ENCODE assay signal across 12 cellular contexts in the genomic region with DNA sequence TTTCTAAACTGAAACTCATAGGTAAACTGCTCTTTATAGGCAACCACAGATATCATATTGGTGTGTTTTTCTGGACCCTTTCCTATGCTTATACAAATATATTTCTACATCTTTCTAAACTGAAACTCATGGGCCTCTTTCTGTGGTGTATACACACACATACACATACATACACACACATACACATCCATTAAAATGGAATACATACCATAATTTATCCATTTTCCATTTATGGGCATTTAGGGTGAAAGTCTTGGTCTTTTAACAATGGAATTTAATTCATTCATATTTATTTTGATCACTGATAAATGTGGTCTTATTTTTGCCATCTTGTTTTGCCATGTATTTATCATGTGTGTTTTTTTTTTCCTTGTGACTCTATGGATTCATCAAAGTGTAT. TPM values are rescaled to one million over a fixed set of nuclear protein-coding genes. Genes with fewer than 3 reads are reported as not detected.
DNase-seq lines count a peak whose midpoint lies in the region; ATAC-seq and TF ChIP-seq lines count a peak whose summit lies in the region.
"Had no signal": no experiment of that assay in that cellular context is flagged by ENCODE, and none has a peak within 500 bp of the region (broad histone marks: within the 10 kb centered on the region; RNA-seq: fewer than 3 reads in every experiment).

No MANE protein-coding gene starts in this region.

- H3K4me3 ChIP-seq in PC-9 (no peak overlapping the region), spleen (peak overlapping the region in 1 of 8 donors; percentile 74), endodermal cell (ENCODE audit: low read length) (no peak overlapping the region), breast epithelium (no peak overlapping the region)
- H3K4me3 ChIP-seq: testis had no signal

- H3K4me3 Mint-ChIP-seq in T-helper 1 cell treated with Interleukin-12 subunit alpha and Interleukin-12 subunit beta and Interleukin-4 antibody, amounts not matched to agents 30 μg/mL and 1 μg/mL, for 36 hours = peak overlapping the region; percentile 99
- peak overlapping the region; percentile 87 to 91 for H3K4me3 Mint-ChIP-seq in effector memory CD8-positive, alpha-beta T cell
- no peak overlapping the region for H3K4me3 Mint-ChIP-seq in endodermal cell

- 0 out of 2 replicates have a peak, but pooled peaks cover 7% of the 10 kb centered on the region for H3K79me2 ChIP-seq in PC-9 (ENCODE audit: low read depth)

- H3K27ac Mint-ChIP-seq in T-helper 1 cell treated with Interleukin-12 subunit alpha and Interleukin-12 subunit beta and Interleukin-4 antibody, amounts not matched to agents 30 μg/mL and 1 μg/mL, for 36 hours = peak overlapping the region; percentile 99
- peak overlapping the region; percentile 95 to 96 for H3K27ac Mint-ChIP-seq in effector memory CD8-positive, alpha-beta T cell
- H3K27ac Mint-ChIP-seq in endodermal cell = no peak overlapping the region

- H3K36me3 Mint-ChIP-seq in T-helper 1 cell treated with Interleukin-12 subunit alpha and Interleukin-12 subunit beta and Interleukin-4 antibody, amounts not matched to agents 30 μg/mL and 1 μg/mL, for 36 hours (ENCODE audit: low read depth) = peaks cover 45% of the 10 kb centered on the region
- H3K36me3 Mint-ChIP-seq in effector memory CD8-positive, alpha-beta T cell (ENCODE audit: insufficient read depth) = peaks cover 37% of the 10 kb centered on the region
- H3K36me3 Mint-ChIP-seq in endodermal cell (ENCODE audit: low read depth) = no peaks in the 10 kb centered on the region

- POLR2A ChIA-PET in PC-9 (lab: Charles Lee; ENCODE audit: unreplicated experiment) = interaction anchor here (0.6 kb wide), 1 partner anchor 52 kb away, joined by 4 read pairs; no protein-coding TSS in a partner anchor

- no peak for TF ChIP-seq CTCF in PC-9 (conservative IDR thresholded peaks at IDR 0.05)
- no peak for TF ChIP-seq CTCF in spleen (IDR thresholded peaks at IDR 0.05 in 8 of 11, conservative IDR thresholded peaks at IDR 0.05 in 3 of 11)
- no peak for TF ChIP-seq CTCF in endodermal cell (conservative IDR thresholded peaks at IDR 0.05)
- TF ChIP-seq CTCF in breast epithelium (IDR thresholded peaks at IDR 0.05) = no peak

- H3K4me1 ChIP-seq in PC-9 (replicated peaks; ENCODE audit: insufficient read depth) (peaks cover 80% of the 10 kb centered on the region), spleen (peaks cover 53 to 95% (median 91%) of the 10 kb centered on the region in 6 donors), endodermal cell (ENCODE audit: control insufficient read depth, insufficient read depth, low read length) (no peaks in the 10 kb centered on the region), breast epithelium (peaks cover 4 to 26% of the 10 kb centered on the region in 2 donors)

- DNase-seq in T-helper 1 cell (no peak), PC-9 (no peak), spleen (no peak), endodermal cell (no peak), breast epithelium (ENCODE audit: low spot score in 2 of 2) (no peak)
- DNase-seq in effector memory CD8-positive, alpha-beta T cell = no peak
- DNase-seq: amygdala, NCI-H1436 treated with DMSO at 0.1 percent for 48 hours, testis had no signal

- intact Hi-C loops in PC-9 (cut with micrococcal nuclease; ENCODE audit: unreplicated experiment) = loop anchor here (10.0 kb wide), 1 partner anchor 261 kb away; a partner anchor contains a TSS
- intact Hi-C loops in spleen (cut with DNase I; ENCODE audit: low total_unique reads) = loop anchor here (5.0 kb wide), 1 partner anchor 79 kb away; a partner anchor contains a TSS
- intact Hi-C loops in breast epithelium (cut with DNase I; ENCODE audit: low total_unique reads) = no loop called here

- no peaks in the 10 kb centered on the region for H3K9me2 ChIP-seq in PC-9 (ENCODE audit: insufficient read depth)

- H3K4me1 Mint-ChIP-seq in T-helper 1 cell treated with Interleukin-12 subunit alpha and Interleukin-12 subunit beta and Interleukin-4 antibody, amounts not matched to agents 30 μg/mL and 1 μg/mL, for 36 hours (ENCODE audit: low read depth) = peaks cover 54% of the 10 kb centered on the region
- peaks cover 61 to 74% of the 10 kb centered on the region in 2 donors for H3K4me1 Mint-ChIP-seq in effector memory CD8-positive, alpha-beta T cell (ENCODE audit: low read depth in 2 of 2)
- peaks cover 3% of the 10 kb centered on the region for H3K4me1 Mint-ChIP-seq in endodermal cell

- BruUV-seq in PC-9 (replicated peaks; lab: Mats Ljungman, UMichigan) = no TSS peak

- H3K27ac ChIP-seq in PC-9 (peak overlapping the region; percentile 95; the same call in 1 of the 2 replicates), spleen (peak overlapping the region; percentile 89 to 99 (median 99)), endodermal cell (ENCODE audit: low read depth, low read length) (no peak overlapping the region), breast epithelium (peak overlapping the region in 1 of 2 donors; percentile 42)
- H3K27ac ChIP-seq: 22Rv1 had no signal

- H3K9ac ChIP-seq in endodermal cell (ENCODE audit: extremely low read depth, low read length, poor library complexity, severe bottlenecking) = no peak overlapping the region

- CTCF ChIA-PET in PC-9 (lab: Charles Lee) = no interaction called here

- H3F3A ChIP-seq in PC-9 (ENCODE audit: insufficient read depth, low read depth) = peaks cover 49% of the 10 kb centered on the region

- no peaks in the 10 kb centered on the region for H3K27me3 Mint-ChIP-seq in T-helper 1 cell treated with Interleukin-12 subunit alpha and Interleukin-12 subunit beta and Interleukin-4 antibody, amounts not matched to agents 30 μg/mL and 1 μg/mL, for 36 hours (ENCODE audit: low read depth)
- no peaks in the 10 kb centered on the region for H3K27me3 Mint-ChIP-seq in effector memory CD8-positive, alpha-beta T cell
- peaks cover under 1% of the 10 kb centered on the region for H3K27me3 Mint-ChIP-seq in endodermal cell (ENCODE audit: insufficient read depth)

- TF ChIP-seq POLR2A in spleen (IDR thresholded peaks at IDR 0.05) = no peak
- no peak for TF ChIP-seq POLR2A in breast epithelium (IDR thresholded peaks at IDR 0.05)

- H3K36me3 ChIP-seq in PC-9 (ENCODE audit: low read depth) (no peaks in the 10 kb centered on the region), spleen (peaks cover 0 to 17% (median 0%) of the 10 kb centered on the region in 6 donors), endodermal cell (ENCODE audit: control insufficient read depth, insufficient read depth, low read length) (no peaks in the 10 kb centered on the region), breast epithelium (no peaks in the 10 kb centered on the region)

- H2AFZ ChIP-seq in PC-9 = no peak overlapping the region

- H3K4me2 ChIP-seq in PC-9 = no peak overlapping the region

- H3K9me3 Mint-ChIP-seq in T-helper 1 cell treated with Interleukin-12 subunit alpha and Interleukin-12 subunit beta and Interleukin-4 antibody, amounts not matched to agents 30 μg/mL and 1 μg/mL, for 36 hours = no peaks in the 10 kb centered on the region
- no peaks in the 10 kb centered on the region for H3K9me3 Mint-ChIP-seq in effector memory CD8-positive, alpha-beta T cell
- H3K9me3 Mint-ChIP-seq in endodermal cell = no peaks in the 10 kb centered on the region

- H4K20me1 ChIP-seq in PC-9 (ENCODE audit: insufficient read depth) = no peaks in the 10 kb centered on the region

- no peaks in the 10 kb centered on the region for H3K9me3 ChIP-seq in PC-9 (ENCODE audit: insufficient read depth, low read depth)
- no peaks in the 10 kb centered on the region for H3K9me3 ChIP-seq in spleen
- no peaks in the 10 kb centered on the region for H3K9me3 ChIP-seq in endodermal cell (ENCODE audit: control insufficient read depth, low read length)
- no peaks in the 10 kb centered on the region for H3K9me3 ChIP-seq in breast epithelium
- H3K9me3 ChIP-seq: testis had no signal

- H3K27me3 ChIP-seq in PC-9 (ENCODE audit: insufficient read depth, low read depth) = no peaks in the 10 kb centered on the region
- H3K27me3 ChIP-seq in spleen (replicated peaks in 1 of 7) = no peaks in the 10 kb centered on the region
- H3K27me3 ChIP-seq in endodermal cell (ENCODE audit: control insufficient read depth, insufficient read depth, low read length, poor library complexity, severe bottlenecking) = peaks cover 14% of the 10 kb centered on the region
- no peaks in the 10 kb centered on the region for H3K27me3 ChIP-seq in breast epithelium
- H3K27me3 ChIP-seq: testis had no signal

- ATAC-seq in effector memory CD8-positive, alpha-beta T cell (replicated peaks) = no peak
- ATAC-seq in HG02571 (IDR thresholded peaks at IDR 0.05; ENCODE audit: unreplicated experiment) = no peak

RNA-seq across cellular contexts. Expression of a gene that starts 44.1 kb away (rescaled TPM):
- total RNA-seq in PC-9 (2021) = 13.5 and 15.2 TPM in 2 replicates
- total RNA-seq in spleen = 1 to 10 TPM; 5.3 to 9.2 (median 7.6) TPM
- polyA plus RNA-seq in spleen = 1 to 10 TPM; 2.4 to 2.9 (median 2.6) TPM
- 1 to 10 TPM; 4.9 to 8.2 TPM for total RNA-seq in endodermal cell
- 2.2 TPM for polyA plus RNA-seq in endodermal cell (2013, experiment 1 of 2)
- polyA plus RNA-seq in endodermal cell (2013, experiment 2 of 2) = 2.2 TPM
- total RNA-seq in breast epithelium = 10 to 100 TPM in 2 of 3 donors, 1 to 10 TPM in 1; 6.6 to 31.5 (median 23.3) TPM
